Comparison of ENCODE assay signal across 8 cellular contexts in genomic region chr20:53597085-53597482, GRCh38. TPM values are rescaled to one million over a fixed set of nuclear protein-coding genes. Genes with fewer than 3 reads are reported as not detected.
A peak's percentile ranks its signal among the peaks of the same experiment; 100 is the strongest.
DNase-seq lines count a peak whose midpoint lies in the region; ATAC-seq and TF ChIP-seq lines count a peak whose summit lies in the region.

No MANE protein-coding gene starts in this region.

- TF ChIP-seq CTCF in right atrium auricular region (IDR thresholded peaks at IDR 0.05), result no peak
- no peak for TF ChIP-seq CTCF in MCF 10A (IDR thresholded peaks at IDR 0.05; ENCODE audit: unreplicated experiment)
- no peak for TF ChIP-seq CTCF in lower lobe of right lung (IDR thresholded peaks at IDR 0.05)
- no peak for TF ChIP-seq CTCF in uterus (IDR thresholded peaks at IDR 0.05)

- H3K27me3 ChIP-seq in right atrium auricular region (no peaks in the 10 kb centered on the region), lower lobe of right lung (ENCODE audit: low read depth) (no peaks in the 10 kb centered on the region), uterus (no peaks in the 10 kb centered on the region)

- H3K4me3 Mint-ChIP-seq in MCF 10A (ENCODE audit: unreplicated experiment), result peak overlapping the region; percentile 82

- POLR2A ChIA-PET in MCF 10A (lab: Yijun Ruan, JAX), result interaction anchor here (0.8 to 13.8 kb wide), 21 partner anchors 14 to 343 kb away, joined by 3 to 350 read pairs (median 7); no protein-coding TSS in a partner anchor

- H3K27ac ChIP-seq in right atrium auricular region (peak overlapping the region in 1 of 2 donors; percentile 39), lower lobe of right lung (peak overlapping the region; percentile 95), uterus (peak overlapping the region; percentile 39 to 42)

- H3K4me3 ChIP-seq in right atrium auricular region (no peak overlapping the region), lower lobe of right lung (no peak overlapping the region), uterus (no peak overlapping the region)

- intact Hi-C loops in left cardiac atrium (cut with DNase I) (no loop called here), MCF 10A (cut with micrococcal nuclease) (no loop called here), lower lobe of right lung (cut with DNase I) (no loop called here), uterus (cut with DNase I; ENCODE audit: low total_unique reads) (no loop called here)

- TSS peak; percentile 34 for BruUV-seq in MCF 10A (replicated peaks; lab: Mats Ljungman, UMichigan)

- H3K4me1 ChIP-seq in right atrium auricular region, result peaks cover 0 to 4% of the 10 kb centered on the region in 2 donors
- peaks cover 14% of the 10 kb centered on the region for H3K4me1 ChIP-seq in lower lobe of right lung
- H3K4me1 ChIP-seq in uterus, result no peaks in the 10 kb centered on the region

- H3K36me3 Mint-ChIP-seq in MCF 10A (ENCODE audit: insufficient read depth, unreplicated experiment), result no peaks in the 10 kb centered on the region

- no peaks in the 10 kb centered on the region for H3K36me3 ChIP-seq in right atrium auricular region
- no peaks in the 10 kb centered on the region for H3K36me3 ChIP-seq in lower lobe of right lung
- no peaks in the 10 kb centered on the region for H3K36me3 ChIP-seq in uterus

- TF ChIP-seq POLR2A in uterus (IDR thresholded peaks at IDR 0.05), result no peak

- H3K9me3 Mint-ChIP-seq in MCF 10A (ENCODE audit: unreplicated experiment), result no peaks in the 10 kb centered on the region

- no peak for ATAC-seq in left cardiac atrium
- ATAC-seq in lower lobe of right lung, result no peak
- ATAC-seq in HG03175 (IDR thresholded peaks at IDR 0.05; ENCODE audit: unreplicated experiment), result no peak

- DNase-seq in right atrium auricular region (ENCODE audit: low spot score), result peak; percentile 21
- no peak for DNase-seq in left cardiac atrium
- DNase-seq in MCF 10A (ENCODE audit: unreplicated experiment), result peak; percentile 33
- no peak for DNase-seq in lower lobe of right lung
- DNase-seq in uterus, result no peak
- DNase-seq in NOMO-1 treated with dmso at 0.1 percent for 144 hours (lab: John Stamatoyannopoulos, UW; ENCODE audit: unreplicated experiment), result no peak
- DNase-seq in NCI-H1048 (lab: John Stamatoyannopoulos, UW), result no peak

- peaks cover 32% of the 10 kb centered on the region for H3K4me1 Mint-ChIP-seq in MCF 10A (ENCODE audit: insufficient read depth, unreplicated experiment)

- H3K27me3 Mint-ChIP-seq in MCF 10A (ENCODE audit: insufficient read depth, unreplicated experiment), result no peaks in the 10 kb centered on the region

- H3K27ac Mint-ChIP-seq in MCF 10A (ENCODE audit: low read depth, unreplicated experiment), result peak overlapping the region; percentile 89

- H3K9me3 ChIP-seq in right atrium auricular region, result no peaks in the 10 kb centered on the region
- H3K9me3 ChIP-seq in lower lobe of right lung, result no peaks in the 10 kb centered on the region
- H3K9me3 ChIP-seq in uterus, result no peaks in the 10 kb centered on the region

- CTCF ChIA-PET in MCF 10A (lab: Yijun Ruan, JAX), result interaction anchor here (0.6 to 1.9 kb wide), 10 partner anchors 15 to 609 kb away, joined by 3 to 8 read pairs (median 4); no protein-coding TSS in a partner anchor

RNA-seq across cellular contexts. Expression of gene ZNF217, which starts 3.4 kb away (rescaled TPM):
- total RNA-seq in right atrium auricular region (10 to 100 TPM in 1 of 2 donors, 1 to 10 TPM in 1; 7.6 to 13.8 TPM), left cardiac atrium (10 to 100 TPM; 12.6 to 15.8 TPM), MCF 10A (2022) (42.9 and 49.3 TPM in 2 replicates), lower lobe of right lung (44.8 TPM), uterus (10 to 100 TPM in 3 of 4 donors, 1 to 10 TPM in 1; 7.4 to 37.8 (median 18.4) TPM)

Comparison
In these comparisons a context has a peak if more than half of its experiments do, and no peak if none do; other contexts are left out.
1. DNase-seq: peak in right atrium auricular region (single experiment) and MCF 10A (single experiment); none in left cardiac atrium (single experiment), lower lobe of right lung (single experiment), uterus (0 of 2), NOMO-1 treated with dmso at 0.1 percent for 144 hours (single experiment) and NCI-H1048 (single experiment).